ENCODE assay signal across 14 cellular contexts in genomic region chr5:40365357-40366330, GRCh38.
DNase-seq lines count a peak whose midpoint lies in the region; ATAC-seq and TF ChIP-seq lines count a peak whose summit lies in the region.
"Had no signal": no experiment of that assay in that cellular context is flagged by ENCODE, and none has a peak within 500 bp of the region (broad histone marks: within the 10 kb centered on the region; RNA-seq: fewer than 3 reads in every experiment).

No MANE protein-coding gene starts in this region.

- DNase-seq in NB4 (ENCODE audit: low read depth) (peak; percentile 11), sciatic nerve (ENCODE audit: low spot score) (no peak), left cardiac atrium (no peak), Right ventricle myocardium superior (no peak)
- DNase-seq: activated CD4-positive, alpha-beta memory T cell treated with anti-CD3 and anti-CD28 coated beads for 36 hours; activated gamma-delta T cell; COR-L47; NCI-H1417; NCI-H526 treated with DMSO at 0.1 percent for 48 hours; stimulated activated CD4-positive, alpha-beta T cell treated with anti-CD3 and anti-CD28 coated beads, Interleukin-4, amount 100 ng/mL, for 4 hours had no signal

- no peak for TF ChIP-seq CTCF in NB4 (IDR thresholded peaks at IDR 0.05; ENCODE audit: low read depth, low read length)

- intact Hi-C loops in sciatic nerve (cut with DNase I): no loop called here
- intact Hi-C loops in left cardiac atrium (cut with DNase I): no loop called here
- intact Hi-C loops in Right ventricle myocardium superior (cut with DNase I): no loop called here

- TF ChIP-seq POLR2A in NB4 (IDR thresholded peaks at IDR 0.05; ENCODE audit: extremely low read depth, insufficient read length): no peak

- no peak overlapping the region for H3K4me3 ChIP-seq in NB4 (ENCODE audit: low read depth, low read length)

- ATAC-seq in GM19463 (IDR thresholded peaks at IDR 0.05; ENCODE audit: unreplicated experiment) (peak; percentile 80), HG02938 (IDR thresholded peaks at IDR 0.05; ENCODE audit: unreplicated experiment) (peak; percentile 78), sciatic nerve (peak; percentile 50), left cardiac atrium (no peak), Right ventricle myocardium superior (ENCODE audit: poor library complexity) (no peak), GM19328 (IDR thresholded peaks at IDR 0.05; ENCODE audit: unreplicated experiment) (no peak)
- ATAC-seq: esophagus mucosa had no signal

Comparison
In these comparisons a context has a peak if more than half of its experiments do, and no peak if none do; other contexts are left out.
1. ATAC-seq: peak in GM19463 (single experiment), HG02938 (single experiment) and sciatic nerve (single experiment); none in left cardiac atrium (0 of 2), Right ventricle myocardium superior (single experiment) and GM19328 (single experiment).